In genomic region chr22:38218661-38219331, GRCh38 we compare ENCODE assay signal across 8 cellular contexts. TPM values are rescaled to one million over a fixed set of nuclear protein-coding genes. Genes with fewer than 3 reads are reported as not detected.
DNase-seq lines count a peak whose midpoint lies in the region; ATAC-seq lines count a peak whose summit lies in the region.

No MANE protein-coding gene starts in this region.

- H3K27me3 ChIP-seq in BLaER1 (no peaks in the 10 kb centered on the region), NT2/D1 (ENCODE audit: insufficient read depth, insufficient read length) (no peaks in the 10 kb centered on the region)

- H3K9me3 ChIP-seq in BLaER1, result no peaks in the 10 kb centered on the region
- H3K9me3 ChIP-seq in NT2/D1 (ENCODE audit: insufficient read depth, low read length), result no peaks in the 10 kb centered on the region

- no peaks in the 10 kb centered on the region for H4K20me1 ChIP-seq in BLaER1

- H3K36me3 ChIP-seq in BLaER1 (peaks cover 22% of the 10 kb centered on the region), NT2/D1 (ENCODE audit: insufficient read depth, insufficient read length, low read length) (peaks cover 51% of the 10 kb centered on the region)

- H3K4me3 ChIP-seq in BLaER1 (no peak overlapping the region), NT2/D1 (ENCODE audit: insufficient read length, low read depth) (no peak overlapping the region)

- H3K4me2 ChIP-seq in BLaER1, result peak overlapping the region; percentile 57

- DNase-seq in NT2/D1 (ENCODE audit: low read depth, low spot score), result peak; percentile 57
- DNase-seq in central memory CD4-positive, alpha-beta T cell, result peak; percentile 63
- DNase-seq in left colon, result peak; percentile 77 to 89
- DNase-seq in stimulated activated CD4-positive, alpha-beta T cell treated with anti-CD3 and anti-CD28 coated beads, TNF-alpha, amount 100 ng/mL, for 4 hours (ENCODE audit: low read depth in 3 of 3), result peak in 2 of 3 experiments; percentile 14 to 39

- H3K9ac ChIP-seq in BLaER1, result no peak overlapping the region
- H3K9ac ChIP-seq in NT2/D1 (ENCODE audit: insufficient read length, low read depth), result peak overlapping the region; percentile 67

- peaks cover 66% of the 10 kb centered on the region for H3K4me1 ChIP-seq in BLaER1
- H3K4me1 ChIP-seq in NT2/D1 (ENCODE audit: insufficient read depth, insufficient read length), result peaks cover 27% of the 10 kb centered on the region

- intact Hi-C loops in left colon (cut with DNase I, micrococcal nuclease), result no loop called here

- peak overlapping the region; percentile 73; the same call in 1 of the 2 replicates for H3K27ac ChIP-seq in BLaER1

- ATAC-seq in left colon (peak; percentile 75), GM19023 (IDR thresholded peaks at IDR 0.05; ENCODE audit: unreplicated experiment) (no peak), HG02973 (IDR thresholded peaks at IDR 0.05; ENCODE audit: unreplicated experiment) (no peak), GM19035 (IDR thresholded peaks at IDR 0.05; ENCODE audit: unreplicated experiment) (no peak)

RNA-seq across cellular contexts. Expression of gene MAFF, which starts 17.0 kb away (rescaled TPM):
- 10 to 100 TPM; 18.0 to 22.2 TPM for total RNA-seq in left colon

RNA-seq across cellular contexts. Expression of gene PLA2G6, which starts 37.2 kb away (rescaled TPM):
- 10 to 100 TPM; 21.2 to 24.9 TPM for total RNA-seq in left colon

RNA-seq across cellular contexts. Expression of gene TMEM184B, which starts 54.0 kb away (rescaled TPM):
- total RNA-seq in left colon, result 10 to 100 TPM; 41.9 to 48.0 TPM

Comparison
In these comparisons a context has a peak if more than half of its experiments do, and no peak if none do; other contexts are left out.
1. DNase-seq: peak in every context shown above with its lines; median percentile 83 in left colon; 63 in central memory CD4-positive, alpha-beta T cell; 57 in NT2/D1; 26 in stimulated activated CD4-positive, alpha-beta T cell treated with anti-CD3 and anti-CD28 coated beads, TNF-alpha, amount 100 ng/mL, for 4 hours.